1 cellular context compared by ENCODE assay signal in genomic region chr19:23914402-23915286, GRCh38.
TF ChIP-seq lines count a peak whose summit lies in the region.

Gene ZNF726, plus strand, starts transcription at chr19:23914886. Its CDS starts 109 bp downstream, at chr19:23914995.

TF ChIP-seq in HEK293, 187 proteins besides CTCF, POLR2A, EP300 and RAD21 (continued from another document):
- no peak for TF ChIP-seq GLIS2 (tag by site-specific recombination; IDR thresholded peaks at IDR 0.05)
- no peak for TF ChIP-seq ZNF175 (tag by site-specific recombination; IDR thresholded peaks at IDR 0.05)
- no peak for TF ChIP-seq ZNF501 (tag by site-specific recombination; IDR thresholded peaks at IDR 0.05)
- no peak for TF ChIP-seq ZNF529 (tag by site-specific recombination; IDR thresholded peaks at IDR 0.05; ENCODE audit: insufficient replicate concordance)
- TF ChIP-seq ZNF510 (tag by site-specific recombination; IDR thresholded peaks at IDR 0.05; ENCODE audit: insufficient replicate concordance): no peak
- no peak for TF ChIP-seq ZNF548 (tag by site-specific recombination; IDR thresholded peaks at IDR 0.05)
- peak; percentile 71; the same call in 1 of the 2 replicates for TF ChIP-seq TSHZ1 (tag by site-specific recombination; IDR thresholded peaks at IDR 0.05; ENCODE audit: borderline replicate concordance)
- peak; percentile 67; the same call in 1 of the 2 replicates for TF ChIP-seq ZNF561 (tag by site-specific recombination; IDR thresholded peaks at IDR 0.05; ENCODE audit: borderline replicate concordance)
- TF ChIP-seq ZNF473 (tag by site-specific recombination; IDR thresholded peaks at IDR 0.05): no peak
- TF ChIP-seq ZNF362 (tag by site-specific recombination; IDR thresholded peaks at IDR 0.05): no peak
- TF ChIP-seq ZNF394 (tag by site-specific recombination; IDR thresholded peaks at IDR 0.05; ENCODE audit: borderline replicate concordance): no peak
- no peak for TF ChIP-seq ZFHX2 (tag by site-specific recombination; conservative IDR thresholded peaks at IDR 0.05)
- TF ChIP-seq ZNF623 (tag by site-specific recombination; IDR thresholded peaks at IDR 0.05): no peak
- no peak for TF ChIP-seq HIC1 (tag by site-specific recombination; IDR thresholded peaks at IDR 0.05)
- no peak for TF ChIP-seq MZF1 (tag by site-specific recombination; IDR thresholded peaks at IDR 0.05; ENCODE audit: borderline replicate concordance)
- TF ChIP-seq KLF16 (tag by site-specific recombination; IDR thresholded peaks at IDR 0.05): no peak
- TF ChIP-seq ZBTB6 (tag by site-specific recombination; IDR thresholded peaks at IDR 0.05): peak; percentile 46; the same call in 1 of the 2 replicates
- no peak for TF ChIP-seq ZNF114 (tag by site-specific recombination; IDR thresholded peaks at IDR 0.05)
- no peak for TF ChIP-seq ZNF629 (tag by site-specific recombination; IDR thresholded peaks at IDR 0.05)
- TF ChIP-seq SP2 (tag by site-specific recombination; IDR thresholded peaks at IDR 0.05): peak; percentile 90
- no peak for TF ChIP-seq ZNF660 (tag by site-specific recombination; IDR thresholded peaks at IDR 0.05)
- no peak for TF ChIP-seq ZNF514 (tag by site-specific recombination; IDR thresholded peaks at IDR 0.05)
- TF ChIP-seq EGR2 (tag by site-specific recombination; IDR thresholded peaks at IDR 0.05; ENCODE audit: low read depth): no peak
- TF ChIP-seq YY1 (tag by site-specific recombination; IDR thresholded peaks at IDR 0.05): peak; percentile 66; the same call in 1 of the 2 replicates
- TF ChIP-seq ZBTB17 (tag by site-specific recombination; IDR thresholded peaks at IDR 0.05): no peak
- no peak for TF ChIP-seq KLF7 (tag by site-specific recombination; IDR thresholded peaks at IDR 0.05; ENCODE audit: borderline replicate concordance)
- no peak for TF ChIP-seq ZSCAN18 (tag by site-specific recombination; IDR thresholded peaks at IDR 0.05)
- TF ChIP-seq SETDB1 (IDR thresholded peaks at IDR 0.05; ENCODE audit: insufficient read length, low read length): peak; percentile 18
- 0 out of 2 replicates have a peak, but pooled peaks have one; percentile 47 for TF ChIP-seq PBX3 (CRISPR knock-in tag; IDR thresholded peaks at IDR 0.05)
- no peak for TF ChIP-seq ZSCAN23 (tag by site-specific recombination; IDR thresholded peaks at IDR 0.05)
- no peak for TF ChIP-seq ZNF768 (tag by site-specific recombination; IDR thresholded peaks at IDR 0.05)
- TF ChIP-seq GFI1B (tag by site-specific recombination; IDR thresholded peaks at IDR 0.05): no peak
- TF ChIP-seq ZNF596 (tag by site-specific recombination; IDR thresholded peaks at IDR 0.05): no peak
- no peak for TF ChIP-seq ZNF24 (tag by site-specific recombination; IDR thresholded peaks at IDR 0.05)
- peak; percentile 18; the same call in 1 of the 2 replicates for TF ChIP-seq HOXD13 (CRISPR knock-in tag; IDR thresholded peaks at IDR 0.05; ENCODE audit: borderline replicate concordance)
- no peak for TF ChIP-seq ZNF776 (tag by site-specific recombination; IDR thresholded peaks at IDR 0.05; ENCODE audit: borderline replicate concordance)
- no peak for TF ChIP-seq MYNN (tag by site-specific recombination; IDR thresholded peaks at IDR 0.05; ENCODE audit: borderline replicate concordance)
- peak; percentile 74; the same call in 1 of the 2 replicates for TF ChIP-seq ZBTB10 (tag by site-specific recombination; IDR thresholded peaks at IDR 0.05)
